Comparison of ENCODE assay signal across 8 cellular contexts in the genomic region with DNA sequence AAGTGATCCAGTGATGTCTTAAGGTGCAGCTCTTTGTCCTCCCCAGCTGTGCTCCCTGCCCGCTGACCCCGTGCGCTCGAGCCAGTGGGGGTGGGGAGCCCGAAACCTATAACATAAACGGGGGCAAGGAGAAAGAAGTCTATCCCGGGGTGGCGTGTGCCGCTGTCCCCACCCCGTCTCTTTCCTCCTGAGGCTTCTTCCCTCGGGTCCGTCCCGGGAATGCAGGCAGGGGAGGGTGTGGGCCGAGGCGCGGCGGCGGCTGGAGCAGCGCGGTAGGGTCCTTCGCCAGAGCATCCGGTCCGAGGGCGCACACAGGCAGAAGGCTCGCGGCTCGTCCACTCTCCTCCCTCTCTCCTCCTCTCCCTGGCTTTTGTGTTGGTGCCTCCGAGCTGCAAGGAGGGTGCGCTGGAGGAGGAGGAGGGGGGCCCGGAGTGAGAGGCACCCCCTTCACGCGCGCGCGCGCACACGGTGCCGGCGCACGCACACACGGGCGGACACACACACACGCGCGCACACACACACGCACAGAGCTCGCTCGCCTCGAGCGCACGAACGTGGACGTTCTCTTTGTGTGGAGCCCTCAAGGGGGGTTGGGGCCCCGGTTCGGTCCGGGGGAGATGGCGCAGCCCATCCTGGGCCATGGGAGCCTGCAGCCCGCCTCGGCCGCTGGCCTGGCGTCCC. TPM values are rescaled to one million over a fixed set of nuclear protein-coding genes. Genes with fewer than 3 reads are reported as not detected.
A peak's percentile ranks its signal among the peaks of the same experiment; 100 is the strongest.
DNase-seq lines count a peak whose midpoint lies in the region; ATAC-seq and TF ChIP-seq lines count a peak whose summit lies in the region.

Gene RAB33A (plus strand): TSS at position 517 of the 681 bp plus-strand sequence. CDS start 101 bp downstream, at position 618.

- TF ChIP-seq CTCF in epithelial cell of esophagus (IDR thresholded peaks at IDR 0.05; ENCODE audit: insufficient read depth, low read depth, low read length, missing control alignments) (no peak), mucosa of descending colon (IDR thresholded peaks at IDR 0.05) (no peak)

- H3K9me3 Mint-ChIP-seq in activated CD8-positive, alpha-beta T cell treated with anti-CD3 and anti-CD28 coated beads, Interleukin-2, amount 10 ng/mL, durations not matched to agents 7 days and 5 days (ENCODE audit: insufficient read depth) = no peaks in the 10 kb centered on the region

- ATAC-seq in activated CD8-positive, alpha-beta T cell treated with anti-CD3 and anti-CD28 coated beads, Interleukin-2, amount 10 ng/mL, durations not matched to agents 7 days and 5 days = peak; percentile 44
- peak; percentile 52 for ATAC-seq in mucosa of descending colon
- ATAC-seq in HG02981 (IDR thresholded peaks at IDR 0.05; ENCODE audit: unreplicated experiment) = no peak

- POLR2A ChIA-PET in activated CD8-positive, alpha-beta T cell treated with anti-CD3 and anti-CD28 coated beads, Interleukin-2, amount 10 ng/mL, durations not matched to agents 7 days and 5 days (lab: Charles Lee) = interaction anchor here (0.6 to 1.6 kb wide), 3 partner anchors 62 to 89 kb away, joined by 3 to 6 read pairs (median 4); no protein-coding TSS in a partner anchor

- H3K36me3 Mint-ChIP-seq in activated CD8-positive, alpha-beta T cell treated with anti-CD3 and anti-CD28 coated beads, Interleukin-2, amount 10 ng/mL, durations not matched to agents 7 days and 5 days (ENCODE audit: low read depth) = peaks cover 23% of the 10 kb centered on the region

- DNase-seq in NCI-H82 (lab: John Stamatoyannopoulos, UW) (peak; percentile 48), NCI-H82 treated with DMSO at 0.1 percent for 48 hours (lab: John Stamatoyannopoulos, UW; ENCODE audit: unreplicated experiment) (no peak), MV-4-11 (lab: John Stamatoyannopoulos, UW) (peak; percentile 32), epithelial cell of esophagus (ENCODE audit: low read depth) (peak; percentile 6), mucosa of descending colon (peak in 2 of 3 donors; percentile 30 to 58)
- DNase-seq in activated CD8-positive, alpha-beta T cell treated with anti-CD3 and anti-CD28 coated beads, Interleukin-2, amount 10 ng/mL, durations not matched to agents 7 days and 5 days = peak; percentile 57

- peak within 1 kb of the TSS; percentile 93 for H3K27ac ChIP-seq in temporal lobe (ENCODE audit: low read depth, low read length)

- CTCF ChIA-PET in activated CD8-positive, alpha-beta T cell treated with anti-CD3 and anti-CD28 coated beads, Interleukin-2, amount 10 ng/mL, durations not matched to agents 7 days and 5 days (lab: Charles Lee) = interaction anchor here (1.0 to 2.3 kb wide), 4 partner anchors 21 to 92 kb away, joined by 4 to 9 read pairs (median 6); no protein-coding TSS in a partner anchor

- H3K4me3 Mint-ChIP-seq in activated CD8-positive, alpha-beta T cell treated with anti-CD3 and anti-CD28 coated beads, Interleukin-2, amount 10 ng/mL, durations not matched to agents 7 days and 5 days = peak within 1 kb of the TSS; percentile 91

- no peaks in the 10 kb centered on the region for H3K36me3 ChIP-seq in mucosa of descending colon (ENCODE audit: low read depth)

- intact Hi-C loops in mucosa of descending colon (cut with DNase I, micrococcal nuclease) = no loop called here

- H3K4me3 ChIP-seq in epithelial cell of esophagus (ENCODE audit: low read length) (peak within 1 kb of the TSS; percentile 35), mucosa of descending colon (no peak within 1 kb of the TSS)

- no peaks in the 10 kb centered on the region for H3K27me3 Mint-ChIP-seq in activated CD8-positive, alpha-beta T cell treated with anti-CD3 and anti-CD28 coated beads, Interleukin-2, amount 10 ng/mL, durations not matched to agents 7 days and 5 days (ENCODE audit: low read depth)

- H3K9me3 ChIP-seq in mucosa of descending colon = no peaks in the 10 kb centered on the region

- H3K4me1 Mint-ChIP-seq in activated CD8-positive, alpha-beta T cell treated with anti-CD3 and anti-CD28 coated beads, Interleukin-2, amount 10 ng/mL, durations not matched to agents 7 days and 5 days (ENCODE audit: low read depth) = peaks cover 49% of the 10 kb centered on the region

- no peaks in the 10 kb centered on the region for H3K4me1 ChIP-seq in mucosa of descending colon (ENCODE audit: low read depth)

- peak within 1 kb of the TSS; percentile 93 for H3K27ac Mint-ChIP-seq in activated CD8-positive, alpha-beta T cell treated with anti-CD3 and anti-CD28 coated beads, Interleukin-2, amount 10 ng/mL, durations not matched to agents 7 days and 5 days

RNA-seq across cellular contexts. Expression of gene RAB33A, which starts in this region (rescaled TPM):
- total RNA-seq in activated CD8-positive, alpha-beta T cell treated with anti-CD3 and anti-CD28 coated beads, Interleukin-2, amount 10 ng/mL, durations not matched to agents 7 days and 5 days = 10 to 100 TPM; 31.6 to 32.7 TPM
- total RNA-seq in mucosa of descending colon (under 1 TPM; 0.38 to 0.55 (median 0.47) TPM), temporal lobe (24.1 TPM)

Comparison
In these comparisons a context has a peak if more than half of its experiments do, and no peak if none do; other contexts are left out.
1. RNA of gene RAB33A (total RNA-seq): 31.6 to 32.7 TPM in activated CD8-positive, alpha-beta T cell treated with anti-CD3 and anti-CD28 coated beads, Interleukin-2, amount 10 ng/mL, durations not matched to agents 7 days and 5 days and 24.1 TPM in temporal lobe (single experiment); 0.38 to 0.55 TPM in mucosa of descending colon; every median in the first group is over 10 times any median in the second.
2. Peak in DNase-seq and ATAC-seq in mucosa of descending colon; RNA of the gene not detected or under 1 TPM.